In the genomic region with DNA sequence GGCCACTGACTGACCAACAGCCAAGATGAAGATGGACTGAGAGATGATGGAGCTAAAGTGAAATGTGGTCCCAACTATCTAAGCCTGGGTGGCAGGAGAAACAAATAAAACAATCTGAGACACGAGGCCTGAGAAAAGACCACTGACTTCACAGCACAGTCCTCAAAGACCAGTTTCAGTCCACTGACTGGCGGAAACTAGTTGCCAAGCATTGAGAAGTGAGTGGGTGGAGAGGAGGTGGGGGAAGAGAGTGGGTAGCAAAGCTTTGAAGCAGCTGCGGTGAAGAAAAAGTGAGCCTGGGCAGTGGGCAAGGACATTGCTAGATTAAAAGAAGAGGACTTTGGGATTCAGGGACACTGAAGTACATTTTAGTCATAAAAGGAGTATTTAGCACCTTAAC, we compare ENCODE assay signal across 17 cellular contexts. TPM values are rescaled to one million over a fixed set of nuclear protein-coding genes. Genes with fewer than 3 reads are reported as not detected.
DNase-seq lines count a peak whose midpoint lies in the region; ATAC-seq, FAIRE-seq and TF ChIP-seq lines count a peak whose summit lies in the region.
"Had no signal": no experiment of that assay in that cellular context is flagged by ENCODE, and none has a peak within 500 bp of the region (broad histone marks: within the 10 kb centered on the region; RNA-seq: fewer than 3 reads in every experiment).

No MANE protein-coding gene starts in this region.

- H3K4me3 ChIP-seq in OCI-LY7 (ENCODE audit: low read depth, low read length, poor library complexity, severe bottlenecking), result peak overlapping the region; percentile 84
- H3K4me3 ChIP-seq: lung, thyroid gland had no signal

- H3K4me1 ChIP-seq in OCI-LY7 (ENCODE audit: insufficient read depth, low read length, poor library complexity, severe bottlenecking), result peaks cover 67% of the 10 kb centered on the region
- H3K4me1 ChIP-seq: BE2C, parathyroid adenoma, thyroid gland had no signal

- H3K4me1 Mint-ChIP-seq in activated CD4-positive, alpha-beta T cell treated with anti-CD3 and anti-CD28 coated beads, Interleukin-2, amount 10 ng/mL, durations not matched to agents 24 days and 14 days, result no peaks in the 10 kb centered on the region
- H3K4me1 Mint-ChIP-seq in immature natural killer cell, result peaks cover 13 to 30% of the 10 kb centered on the region in 2 donors

- no peaks in the 10 kb centered on the region for H3K36me3 Mint-ChIP-seq in activated CD4-positive, alpha-beta T cell treated with anti-CD3 and anti-CD28 coated beads, Interleukin-2, amount 10 ng/mL, durations not matched to agents 24 days and 14 days (ENCODE audit: low read depth)
- no peaks in the 10 kb centered on the region for H3K36me3 Mint-ChIP-seq in immature natural killer cell

- H3K4me3 Mint-ChIP-seq in activated CD4-positive, alpha-beta T cell treated with anti-CD3 and anti-CD28 coated beads, Interleukin-2, amount 10 ng/mL, durations not matched to agents 24 days and 14 days, result no peak overlapping the region
- H3K4me3 Mint-ChIP-seq in immature natural killer cell, result no peak overlapping the region

- no peak overlapping the region for H3K27ac Mint-ChIP-seq in activated CD4-positive, alpha-beta T cell treated with anti-CD3 and anti-CD28 coated beads, Interleukin-2, amount 10 ng/mL, durations not matched to agents 24 days and 14 days
- no peak overlapping the region for H3K27ac Mint-ChIP-seq in immature natural killer cell

- peaks cover 70% of the 10 kb centered on the region for H3K79me2 ChIP-seq in OCI-LY7 (ENCODE audit: insufficient read depth, low read depth, low read length)
- H3K79me2 ChIP-seq: parathyroid adenoma had no signal

- no peaks in the 10 kb centered on the region for H3K9me3 Mint-ChIP-seq in activated CD4-positive, alpha-beta T cell treated with anti-CD3 and anti-CD28 coated beads, Interleukin-2, amount 10 ng/mL, durations not matched to agents 24 days and 14 days
- H3K9me3 Mint-ChIP-seq in immature natural killer cell, result peaks cover 0 to 3% (median 0%) of the 10 kb centered on the region in 6 donors

- peak; percentile 100 for FAIRE-seq in GM12892 (lab: Jason Lieb, UNC)
- FAIRE-seq: colon had no signal

- no TSS peak for BruUV-seq in OCI-LY7 (replicated peaks; lab: Mats Ljungman, UMichigan)

- peaks cover 74% of the 10 kb centered on the region for H3K36me3 ChIP-seq in OCI-LY7 (ENCODE audit: insufficient read depth, low read length)
- H3K36me3 ChIP-seq: BE2C, thyroid gland had no signal

- CTCF ChIA-PET in OCI-LY7 (lab: Charles Lee; ENCODE audit: unreplicated experiment), result interaction anchor here (0.7 to 3.7 kb wide), 4 partner anchors 19 to 94 kb away, joined by 3 to 26 read pairs (median 12); no protein-coding TSS in a partner anchor

- intact Hi-C loops in OCI-LY7 (cut with micrococcal nuclease; ENCODE audit: unreplicated experiment), result loop anchor here (1.0 kb wide), 1 partner anchor 42 kb away; no protein-coding TSS in a partner anchor
- intact Hi-C loops in activated CD4-positive, alpha-beta T cell treated with anti-CD3 and anti-CD28 coated beads, Interleukin-2, amount 10 ng/mL, durations not matched to agents 24 days and 14 days (cut with micrococcal nuclease), result no loop called here

- DNase-seq in GM12892 (ENCODE audit: insufficient read length) (no peak), OCI-LY7 (ENCODE audit: low spot score) (peak; percentile 72), KG1 (lab: John Stamatoyannopoulos, UW) (no peak), immature natural killer cell (no peak)
- no peak for DNase-seq in activated CD4-positive, alpha-beta T cell treated with anti-CD3 and anti-CD28 coated beads, Interleukin-2, amount 10 ng/mL, durations not matched to agents 24 days and 14 days
- DNase-seq in stimulated activated CD4-positive, alpha-beta T cell treated with anti-CD3 and anti-CD28 coated beads, Interleukin-2, amount 100 ng/mL, for 48 hours, result no peak
- DNase-seq: activated naive CD4-positive, alpha-beta T cell treated with anti-CD3 and anti-CD28 coated beads, Interleukin-2, amount 50 U/mL, for 16 hours; BE2C; NCI-H1694 treated with DMSO at 0.1 percent for 48 hours; thyroid gland had no signal

- POLR2A ChIA-PET in OCI-LY7 (lab: Charles Lee), result interaction anchor here (1.0 to 7.5 kb wide), 13 partner anchors 9 to 108 kb away, joined by 3 to 123 read pairs (median 11); no protein-coding TSS in a partner anchor

- H3K4me2 ChIP-seq in OCI-LY7 (ENCODE audit: low read length), result peak overlapping the region; percentile 92

- H2AFZ ChIP-seq in OCI-LY7 (ENCODE audit: low read length), result no peak overlapping the region
- H2AFZ ChIP-seq: parathyroid adenoma had no signal

- H3K9me2 ChIP-seq in OCI-LY7 (ENCODE audit: insufficient read depth, low read length), result no peaks in the 10 kb centered on the region

- H3K27me3 Mint-ChIP-seq in activated CD4-positive, alpha-beta T cell treated with anti-CD3 and anti-CD28 coated beads, Interleukin-2, amount 10 ng/mL, durations not matched to agents 24 days and 14 days, result peaks cover 12% of the 10 kb centered on the region
- H3K27me3 Mint-ChIP-seq in immature natural killer cell (ENCODE audit: low read depth in 3 of 3), result peaks cover 0 to 4% (median 3%) of the 10 kb centered on the region in 3 donors

- no peak for TF ChIP-seq CTCF in OCI-LY7 (conservative IDR thresholded peaks at IDR 0.05; ENCODE audit: low read length)

- peaks cover 47% of the 10 kb centered on the region for H4K20me1 ChIP-seq in OCI-LY7 (ENCODE audit: insufficient read depth, low read length)

- peak; percentile 86 for TF ChIP-seq POLR2A in GM12892 (IDR thresholded peaks at IDR 0.05; ENCODE audit: low read depth, low read length)

- peak; percentile 27 for ATAC-seq in GM19452 (IDR thresholded peaks at IDR 0.05; ENCODE audit: unreplicated experiment)
- peak; percentile 34 for ATAC-seq in HG02938 (IDR thresholded peaks at IDR 0.05; ENCODE audit: unreplicated experiment)
- ATAC-seq: Panc1 had no signal

- H3K27ac ChIP-seq in OCI-LY7 (ENCODE audit: low read depth, low read length, poor library complexity, severe bottlenecking), result peak overlapping the region; percentile 100
- H3K27ac ChIP-seq: parathyroid adenoma, thyroid gland, VCaP had no signal

- H3K9me3 ChIP-seq in OCI-LY7 (ENCODE audit: low read length), result peaks cover 11% of the 10 kb centered on the region; the same call in 1 of the 2 replicates
- H3K9me3 ChIP-seq: BE2C, thyroid gland had no signal

RNA-seq across cellular contexts. Expression of a gene that starts 1.9 kb away (rescaled TPM):
- polyA plus RNA-seq in GM12892 (2012; ENCODE audit: missing spikeins), result 400 TPM
- 435 and 488 TPM in 2 replicates for total RNA-seq in OCI-LY7 (2014; rRNA removed; shearing (Covaris generic))
- total RNA-seq in OCI-LY7 (2022), result 559 and 603 TPM in 2 replicates
- not detected in 2 replicates for total RNA-seq in activated CD4-positive, alpha-beta T cell treated with anti-CD3 and anti-CD28 coated beads, Interleukin-2, amount 10 ng/mL, durations not matched to agents 24 days and 14 days
- 1 to 10 TPM; 1.2 to 2.8 (median 2.3) TPM for polyA plus RNA-seq in immature natural killer cell

RNA-seq across cellular contexts. Expression of a gene that starts 28.2 kb away (rescaled TPM):
- polyA plus RNA-seq in GM12892 (2012; ENCODE audit: missing spikeins), result not detected
- not detected in 2 replicates for total RNA-seq in OCI-LY7 (2014; rRNA removed; shearing (Covaris generic))
- not detected in 2 replicates for total RNA-seq in OCI-LY7 (2022)
- total RNA-seq in activated CD4-positive, alpha-beta T cell treated with anti-CD3 and anti-CD28 coated beads, Interleukin-2, amount 10 ng/mL, durations not matched to agents 24 days and 14 days, result not detected in 2 replicates
- not detected for polyA plus RNA-seq in immature natural killer cell
- total RNA-seq: lung, thyroid gland had no signal
- polyA plus RNA-seq: lung had no signal

RNA-seq across cellular contexts. Expression of a gene that starts 35.0 kb away (rescaled TPM):
- not detected for polyA plus RNA-seq in GM12892 (2012; ENCODE audit: missing spikeins)
- total RNA-seq in OCI-LY7 (2014; rRNA removed; shearing (Covaris generic)), result 1.8 TPM in 1 of 2 replicates, not detected in the other
- not detected in 2 replicates for total RNA-seq in OCI-LY7 (2022)
- total RNA-seq in activated CD4-positive, alpha-beta T cell treated with anti-CD3 and anti-CD28 coated beads, Interleukin-2, amount 10 ng/mL, durations not matched to agents 24 days and 14 days, result not detected in 2 replicates
- not detected for polyA plus RNA-seq in immature natural killer cell
- total RNA-seq: lung, thyroid gland had no signal
- polyA plus RNA-seq: lung had no signal

RNA-seq across cellular contexts. Expression of a gene that starts 57.6 kb away (rescaled TPM):
- not detected for polyA plus RNA-seq in GM12892 (2012; ENCODE audit: missing spikeins)
- not detected in 2 replicates for total RNA-seq in OCI-LY7 (2014; rRNA removed; shearing (Covaris generic))
- not detected in 2 replicates for total RNA-seq in OCI-LY7 (2022)
- not detected in 2 replicates for total RNA-seq in activated CD4-positive, alpha-beta T cell treated with anti-CD3 and anti-CD28 coated beads, Interleukin-2, amount 10 ng/mL, durations not matched to agents 24 days and 14 days
- polyA plus RNA-seq in immature natural killer cell, result not detected
- total RNA-seq: lung, thyroid gland had no signal
- polyA plus RNA-seq: lung had no signal

Comparison
In these comparisons a context has a peak if more than half of its experiments do, and no peak if none do; other contexts are left out.
1. RNA of a gene that starts 1.9 kb away (total RNA-seq): 435 to 603 TPM in OCI-LY7; not detected in activated CD4-positive, alpha-beta T cell treated with anti-CD3 and anti-CD28 coated beads, Interleukin-2, amount 10 ng/mL, durations not matched to agents 24 days and 14 days; every median in the first group is over 100 times any median in the second.